In genomic region chr12:26853303-26854027, GRCh38 we compare ENCODE assay signal across 8 cellular contexts. TPM values are rescaled to one million over a fixed set of nuclear protein-coding genes. Genes with fewer than 3 reads are reported as not detected.
DNase-seq lines count a peak whose midpoint lies in the region; ATAC-seq and TF ChIP-seq lines count a peak whose summit lies in the region.

No MANE protein-coding gene starts in this region.

- intact Hi-C loops in activated T-helper 1 cell treated with anti-CD3 and anti-CD28 coated beads, Interleukin-12 subunit alpha, Interleukin-12 subunit beta, Interleukin-2, Interleukin-4 antibody, amounts not matched to agents 30 ng/mL and 10 ng/mL and 1 ng/mL, durations not matched to agents 14 hours and 24 hours and 36 hours (cut with micrococcal nuclease) = loop anchor here (1.0 to 10.0 kb wide), 6 partner anchors 20 to 851 kb away; partner anchors contain the start of genes ITPR2 and TM7SF3
- intact Hi-C loops in testis (cut with DNase I; ENCODE audit: low total_unique reads) = no loop called here

- no peaks in the 10 kb centered on the region for H3K9me3 Mint-ChIP-seq in activated T-helper 1 cell treated with anti-CD3 and anti-CD28 coated beads, Interleukin-12 subunit alpha, Interleukin-12 subunit beta, Interleukin-2, Interleukin-4 antibody, amounts not matched to agents 30 ng/mL and 10 ng/mL and 1 ng/mL, durations not matched to agents 14 hours and 24 hours and 36 hours

- H3K27ac ChIP-seq in C4-2B = no peak overlapping the region
- H3K27ac ChIP-seq in Peyer's patch = no peak overlapping the region
- no peak overlapping the region for H3K27ac ChIP-seq in testis

- H3K27ac Mint-ChIP-seq in activated T-helper 1 cell treated with anti-CD3 and anti-CD28 coated beads, Interleukin-12 subunit alpha, Interleukin-12 subunit beta, Interleukin-2, Interleukin-4 antibody, amounts not matched to agents 30 ng/mL and 10 ng/mL and 1 ng/mL, durations not matched to agents 14 hours and 24 hours and 36 hours = no peak overlapping the region

- no peaks in the 10 kb centered on the region for H3K4me1 Mint-ChIP-seq in activated T-helper 1 cell treated with anti-CD3 and anti-CD28 coated beads, Interleukin-12 subunit alpha, Interleukin-12 subunit beta, Interleukin-2, Interleukin-4 antibody, amounts not matched to agents 30 ng/mL and 10 ng/mL and 1 ng/mL, durations not matched to agents 14 hours and 24 hours and 36 hours (ENCODE audit: low read depth)

- H3K36me3 ChIP-seq in Peyer's patch = no peaks in the 10 kb centered on the region
- no peaks in the 10 kb centered on the region for H3K36me3 ChIP-seq in testis (ENCODE audit: low read depth, missing control alignments)

- peak; percentile 88 for ATAC-seq in GM19395 (IDR thresholded peaks at IDR 0.05; ENCODE audit: unreplicated experiment)

- TF ChIP-seq EP300 in Ishikawa (IDR thresholded peaks at IDR 0.05; ENCODE audit: borderline replicate concordance) = peak; percentile 30; the same call in 1 of the 2 replicates

- H3K27me3 ChIP-seq in Peyer's patch (no peaks in the 10 kb centered on the region), testis (no peaks in the 10 kb centered on the region)

- WGBS in testis, 2 donors = 57 to 60% methylated on average over 12 of the region's 12 CpGs

- H3K4me3 ChIP-seq in Peyer's patch (no peak overlapping the region), fibroblast of pulmonary artery (replicated peaks; ENCODE audit: low read depth, low read length) (no peak overlapping the region), testis (no peak overlapping the region)

- peak; percentile 95 for TF ChIP-seq CTCF in C4-2B (conservative IDR thresholded peaks at IDR 0.05)
- peak; percentile 72 to 94 (median 84) for TF ChIP-seq CTCF in Peyer's patch (IDR thresholded peaks at IDR 0.05)
- peak; percentile 95 for TF ChIP-seq CTCF in fibroblast of pulmonary artery (IDR thresholded peaks at IDR 0.05; ENCODE audit: low read length, missing control alignments)
- TF ChIP-seq CTCF in testis (IDR thresholded peaks at IDR 0.05) = peak; percentile 75 to 83 (median 76)

- peaks cover 13% of the 10 kb centered on the region for H3K27me3 Mint-ChIP-seq in activated T-helper 1 cell treated with anti-CD3 and anti-CD28 coated beads, Interleukin-12 subunit alpha, Interleukin-12 subunit beta, Interleukin-2, Interleukin-4 antibody, amounts not matched to agents 30 ng/mL and 10 ng/mL and 1 ng/mL, durations not matched to agents 14 hours and 24 hours and 36 hours (ENCODE audit: insufficient read depth)

- no peaks in the 10 kb centered on the region for H3K36me3 Mint-ChIP-seq in activated T-helper 1 cell treated with anti-CD3 and anti-CD28 coated beads, Interleukin-12 subunit alpha, Interleukin-12 subunit beta, Interleukin-2, Interleukin-4 antibody, amounts not matched to agents 30 ng/mL and 10 ng/mL and 1 ng/mL, durations not matched to agents 14 hours and 24 hours and 36 hours (ENCODE audit: low read depth)

- no peaks in the 10 kb centered on the region for H3K9me3 ChIP-seq in Peyer's patch
- no peaks in the 10 kb centered on the region for H3K9me3 ChIP-seq in testis

- DNase-seq in Peyer's patch (peak; percentile 72 to 90 (median 76)), fibroblast of pulmonary artery (ENCODE audit: low read depth) (peak; percentile 78), nucleus accumbens (lab: John Stamatoyannopoulos, UW) (peak in 41 of 56 donors; percentile 1 to 79 (median 29)), testis (peak; percentile 81)
- DNase-seq in activated T-helper 1 cell treated with anti-CD3 and anti-CD28 coated beads, Interleukin-12 subunit alpha, Interleukin-12 subunit beta, Interleukin-2, Interleukin-4 antibody, amounts not matched to agents 30 ng/mL and 10 ng/mL and 1 ng/mL, durations not matched to agents 14 hours and 24 hours and 36 hours (ENCODE audit: low spot score) = peak; percentile 50

- TF ChIP-seq POLR2A in Peyer's patch (IDR thresholded peaks at IDR 0.05) = no peak
- no peak for TF ChIP-seq POLR2A in testis (IDR thresholded peaks at IDR 0.05)

- no peaks in the 10 kb centered on the region for H3K4me1 ChIP-seq in Peyer's patch
- no peaks in the 10 kb centered on the region for H3K4me1 ChIP-seq in testis

- TF ChIP-seq RAD21 in Ishikawa (IDR thresholded peaks at IDR 0.05; ENCODE audit: low read depth) = peak; percentile 93

- H3K4me3 Mint-ChIP-seq in activated T-helper 1 cell treated with anti-CD3 and anti-CD28 coated beads, Interleukin-12 subunit alpha, Interleukin-12 subunit beta, Interleukin-2, Interleukin-4 antibody, amounts not matched to agents 30 ng/mL and 10 ng/mL and 1 ng/mL, durations not matched to agents 14 hours and 24 hours and 36 hours = no peak overlapping the region

TF ChIP-seq in Ishikawa, 13 proteins besides CTCF, POLR2A, EP300 and RAD21:
- TF ChIP-seq CEBPB (IDR thresholded peaks at IDR 0.05) = peak; percentile 47
- no peak; the same call in 1 of the 2 replicates for TF ChIP-seq NFIC (IDR thresholded peaks at IDR 0.05)

RNA-seq across cellular contexts. Expression of gene ITPR2, which starts 20.5 kb away (rescaled TPM):
- total RNA-seq in Peyer's patch = 10 to 100 TPM; 32.6 to 87.5 (median 51.9) TPM
- total RNA-seq in activated T-helper 1 cell treated with anti-CD3 and anti-CD28 coated beads, Interleukin-12 subunit alpha, Interleukin-12 subunit beta, Interleukin-2, Interleukin-4 antibody, amounts not matched to agents 30 ng/mL and 10 ng/mL and 1 ng/mL, durations not matched to agents 14 hours and 24 hours and 36 hours = 33.0 and 34.2 TPM in 2 replicates
- 10 to 100 TPM; 56.9 to 60.6 TPM for total RNA-seq in testis
- 4.9 TPM for polyA plus RNA-seq in testis (ENCODE audit: insufficient read depth, low read depth, low replicate concordance)

Comparison
In these comparisons a context has a peak if more than half of its experiments do, and no peak if none do; other contexts are left out.
1. DNase-seq: peak in every context shown above with its lines; median percentile 81 in testis; 78 in fibroblast of pulmonary artery; 76 in Peyer's patch; 50 in activated T-helper 1 cell treated with anti-CD3 and anti-CD28 coated beads, Interleukin-12 subunit alpha, Interleukin-12 subunit beta, Interleukin-2, Interleukin-4 antibody, amounts not matched to agents 30 ng/mL and 10 ng/mL and 1 ng/mL, durations not matched to agents 14 hours and 24 hours and 36 hours; 29 in nucleus accumbens.